Comparison of ENCODE assay signal across 2 cellular contexts in the genomic region with DNA sequence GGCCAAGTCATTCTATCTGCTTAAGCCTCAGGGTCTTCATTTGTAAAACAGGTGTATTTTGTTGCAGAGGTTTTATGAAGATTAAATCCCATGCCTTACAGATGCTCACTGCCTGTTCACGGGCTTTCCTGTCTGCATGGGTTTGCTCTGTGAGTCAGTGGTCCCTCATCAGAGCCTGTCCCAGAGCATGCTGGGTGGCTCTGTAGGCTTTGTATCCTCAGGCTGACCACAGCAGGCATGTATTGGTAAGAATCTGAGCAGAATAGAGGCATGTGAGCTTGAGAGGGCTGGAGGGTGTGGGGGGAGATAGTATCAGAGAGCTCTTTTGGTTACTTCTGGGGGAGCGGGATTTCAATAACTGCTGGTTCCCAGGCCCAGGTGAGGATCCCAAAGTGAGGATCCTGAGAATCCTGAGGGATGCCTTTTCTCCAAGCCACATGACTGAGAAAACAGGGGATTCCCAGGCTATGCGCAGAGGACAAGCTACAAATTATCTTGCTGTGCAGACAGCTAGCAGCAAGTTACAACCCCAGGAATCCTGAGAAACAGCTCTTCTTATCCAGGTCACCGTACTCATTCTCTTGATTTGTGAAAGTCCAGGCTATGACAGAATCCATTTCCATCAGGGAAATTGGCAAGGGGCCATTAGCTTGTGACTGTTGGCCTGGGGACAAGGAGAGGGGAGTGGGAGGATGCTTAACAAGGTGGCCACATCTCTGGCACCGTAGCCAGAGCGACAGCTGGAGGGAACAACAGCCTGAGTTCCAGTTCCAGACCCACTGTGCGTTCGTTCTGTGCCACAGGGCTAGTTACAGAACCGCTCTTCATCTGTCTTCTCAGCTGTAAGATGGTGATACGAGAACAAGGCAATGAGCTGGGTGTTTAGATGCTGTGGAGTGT.
A peak's percentile ranks its signal among the peaks of the same experiment; 100 is the strongest.
TF ChIP-seq lines count a peak whose summit lies in the region.

No MANE protein-coding gene starts in this region.

TF ChIP-seq in IMR-90, 13 proteins besides CTCF, POLR2A, EP300 and RAD21:
- TF ChIP-seq FOS (IDR thresholded peaks at IDR 0.05; ENCODE audit: low read depth, low read length) (no peak), MXI1 (IDR thresholded peaks at IDR 0.05; ENCODE audit: borderline replicate concordance, low read depth, low read length) (no peak), NFE2L2 (IDR thresholded peaks at IDR 0.05; ENCODE audit: low read depth, low read length) (no peak), CHD1 (IDR thresholded peaks at IDR 0.05; ENCODE audit: low read depth, low read length) (no peak), MAZ (IDR thresholded peaks at IDR 0.05; ENCODE audit: borderline replicate concordance, low read depth, low read length) (no peak), SMC3 (IDR thresholded peaks at IDR 0.05; ENCODE audit: low read depth, low read length) (no peak), MAFK (IDR thresholded peaks at IDR 0.05; ENCODE audit: low read depth, low read length) (no peak), RFX5 (IDR thresholded peaks at IDR 0.05; ENCODE audit: low read depth, low read length) (no peak), RCOR1 (IDR thresholded peaks at IDR 0.05; ENCODE audit: insufficient replicate concordance, low read length) (no peak), BHLHE40 (IDR thresholded peaks at IDR 0.05; ENCODE audit: low read depth, low read length) (no peak), ELK1 (IDR thresholded peaks at IDR 0.05; ENCODE audit: borderline replicate concordance, low read depth, low read length) (no peak), CEBPB (IDR thresholded peaks at IDR 0.05; ENCODE audit: low read depth, low read length) (no peak)
- TF ChIP-seq, protein P1, sequence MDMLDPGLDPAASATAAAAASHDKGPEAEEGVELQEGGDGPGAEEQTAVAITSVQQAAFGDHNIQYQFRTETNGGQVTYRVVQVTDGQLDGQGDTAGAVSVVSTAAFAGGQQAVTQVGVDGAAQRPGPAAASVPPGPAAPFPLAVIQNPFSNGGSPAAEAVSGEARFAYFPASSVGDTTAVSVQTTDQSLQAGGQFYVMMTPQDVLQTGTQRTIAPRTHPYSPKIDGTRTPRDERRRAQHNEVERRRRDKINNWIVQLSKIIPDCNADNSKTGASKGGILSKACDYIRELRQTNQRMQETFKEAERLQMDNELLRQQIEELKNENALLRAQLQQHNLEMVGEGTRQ (IDR thresholded peaks at IDR 0.05; ENCODE audit: low read depth, low read length), result no peak

TF ChIP-seq in K562, 482 proteins besides CTCF, POLR2A, EP300 and RAD21 (continues in another document):
- no peak for TF ChIP-seq DPF2 (IDR thresholded peaks at IDR 0.05)
- no peak for TF ChIP-seq NFATC3 (IDR thresholded peaks at IDR 0.05)
- TF ChIP-seq EZH2 (IDR thresholded peaks at IDR 0.05; ENCODE audit: borderline replicate concordance, low read depth, low read length), result no peak
- no peak for TF ChIP-seq TRIM24 (IDR thresholded peaks at IDR 0.05)
- TF ChIP-seq MAFF (IDR thresholded peaks at IDR 0.05; ENCODE audit: low read length), result no peak
- no peak for TF ChIP-seq CHCHD3 (CRISPR knock-in tag; IDR thresholded peaks at IDR 0.05)
- TF ChIP-seq RFX5 (IDR thresholded peaks at IDR 0.05; ENCODE audit: low read depth, low read length), result no peak
- no peak for TF ChIP-seq ERF (CRISPR knock-in tag; IDR thresholded peaks at IDR 0.05)
- TF ChIP-seq ZZZ3 (IDR thresholded peaks at IDR 0.05), result no peak
- no peak for TF ChIP-seq GABPB2 (CRISPR knock-in tag; conservative IDR thresholded peaks at IDR 0.05)
- TF ChIP-seq NFIC (IDR thresholded peaks at IDR 0.05), result peak; percentile 87
- TF ChIP-seq ZKSCAN1 (IDR thresholded peaks at IDR 0.05; ENCODE audit: low read depth, low read length), result peak; percentile 47; the same call in 1 of the 2 replicates
- TF ChIP-seq, protein P2, sequence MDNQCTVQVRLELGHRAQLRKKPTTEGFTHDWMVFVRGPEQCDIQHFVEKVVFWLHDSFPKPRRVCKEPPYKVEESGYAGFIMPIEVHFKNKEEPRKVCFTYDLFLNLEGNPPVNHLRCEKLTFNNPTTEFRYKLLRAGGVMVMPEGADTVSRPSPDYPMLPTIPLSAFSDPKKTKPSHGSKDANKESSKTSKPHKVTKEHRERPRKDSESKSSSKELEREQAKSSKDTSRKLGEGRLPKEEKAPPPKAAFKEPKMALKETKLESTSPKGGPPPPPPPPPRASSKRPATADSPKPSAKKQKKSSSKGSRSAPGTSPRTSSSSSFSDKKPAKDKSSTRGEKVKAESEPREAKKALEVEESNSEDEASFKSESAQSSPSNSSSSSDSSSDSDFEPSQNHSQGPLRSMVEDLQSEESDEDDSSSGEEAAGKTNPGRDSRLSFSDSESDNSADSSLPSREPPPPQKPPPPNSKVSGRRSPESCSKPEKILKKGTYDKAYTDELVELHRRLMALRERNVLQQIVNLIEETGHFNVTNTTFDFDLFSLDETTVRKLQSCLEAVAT (IDR thresholded peaks at IDR 0.05), result no peak
- TF ChIP-seq SMARCA4 (IDR thresholded peaks at IDR 0.05), result no peak
- no peak for TF ChIP-seq U2AF2 (optimal IDR thresholded peaks at IDR 0.05; ENCODE audit: low read depth, low read length)
- TF ChIP-seq SNRNP70 (optimal IDR thresholded peaks at IDR 0.05; ENCODE audit: low read depth, low read length), result no peak
- TF ChIP-seq, protein P3, sequence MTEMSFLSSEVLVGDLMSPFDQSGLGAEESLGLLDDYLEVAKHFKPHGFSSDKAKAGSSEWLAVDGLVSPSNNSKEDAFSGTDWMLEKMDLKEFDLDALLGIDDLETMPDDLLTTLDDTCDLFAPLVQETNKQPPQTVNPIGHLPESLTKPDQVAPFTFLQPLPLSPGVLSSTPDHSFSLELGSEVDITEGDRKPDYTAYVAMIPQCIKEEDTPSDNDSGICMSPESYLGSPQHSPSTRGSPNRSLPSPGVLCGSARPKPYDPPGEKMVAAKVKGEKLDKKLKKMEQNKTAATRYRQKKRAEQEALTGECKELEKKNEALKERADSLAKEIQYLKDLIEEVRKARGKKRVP (CRISPR knock-in tag; IDR thresholded peaks at IDR 0.05), result no peak
- no peak for TF ChIP-seq ZNF347 (CRISPR knock-in tag; IDR thresholded peaks at IDR 0.05; ENCODE audit: low read depth)
- no peak for TF ChIP-seq MCM5 (IDR thresholded peaks at IDR 0.05; ENCODE audit: low read depth)
- TF ChIP-seq ZSCAN29 (IDR thresholded peaks at IDR 0.05), result no peak
- TF ChIP-seq POLR2AphosphoS2 (IDR thresholded peaks at IDR 0.05; ENCODE audit: low read length), result no peak
- no peak for TF ChIP-seq NFXL1 (CRISPR knock-in tag; IDR thresholded peaks at IDR 0.05)
- no peak for TF ChIP-seq ZNF589 (CRISPR knock-in tag; IDR thresholded peaks at IDR 0.05; ENCODE audit: low read depth)
- TF ChIP-seq ARID2 (IDR thresholded peaks at IDR 0.05), result no peak
- no peak for TF ChIP-seq FUS (optimal IDR thresholded peaks at IDR 0.05; ENCODE audit: low read depth, low read length)
- no peak for TF ChIP-seq NRF1 (conservative IDR thresholded peaks at IDR 0.05 in 1 of 2, IDR thresholded peaks at IDR 0.05 in 1 of 2)
- TF ChIP-seq, protein P4, sequence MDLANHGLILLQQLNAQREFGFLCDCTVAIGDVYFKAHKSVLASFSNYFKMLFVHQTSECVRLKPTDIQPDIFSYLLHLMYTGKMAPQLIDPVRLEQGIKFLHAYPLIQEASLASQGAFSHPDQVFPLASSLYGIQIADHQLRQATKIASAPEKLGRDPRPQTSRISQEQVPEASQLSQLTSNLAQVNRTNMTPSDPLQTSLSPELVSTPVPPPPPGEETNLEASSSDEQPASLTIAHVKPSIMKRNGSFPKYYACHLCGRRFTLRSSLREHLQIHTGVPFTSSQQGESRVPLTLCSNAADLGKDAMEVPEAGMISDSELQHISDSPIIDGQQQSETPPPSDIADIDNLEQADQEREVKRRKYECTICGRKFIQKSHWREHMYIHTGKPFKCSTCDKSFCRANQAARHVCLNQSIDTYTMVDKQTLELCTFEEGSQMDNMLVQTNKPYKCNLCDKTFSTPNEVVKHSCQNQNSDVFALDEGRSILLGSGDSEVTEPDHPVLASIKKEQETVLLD (IDR thresholded peaks at IDR 0.05), result no peak
- no peak for TF ChIP-seq COPS2 (conservative IDR thresholded peaks at IDR 0.05)
- TF ChIP-seq TAF1 (IDR thresholded peaks at IDR 0.05; ENCODE audit: control insufficient read depth, extremely low read depth, insufficient read depth, low read length, severe bottlenecking), result no peak
- TF ChIP-seq ZNF263 (CRISPR knock-in tag; IDR thresholded peaks at IDR 0.05; ENCODE audit: borderline replicate concordance), result no peak
- TF ChIP-seq SRSF9 (IDR thresholded peaks at IDR 0.05; ENCODE audit: borderline replicate concordance, low read depth, low read length), result no peak
- TF ChIP-seq, protein P5, sequence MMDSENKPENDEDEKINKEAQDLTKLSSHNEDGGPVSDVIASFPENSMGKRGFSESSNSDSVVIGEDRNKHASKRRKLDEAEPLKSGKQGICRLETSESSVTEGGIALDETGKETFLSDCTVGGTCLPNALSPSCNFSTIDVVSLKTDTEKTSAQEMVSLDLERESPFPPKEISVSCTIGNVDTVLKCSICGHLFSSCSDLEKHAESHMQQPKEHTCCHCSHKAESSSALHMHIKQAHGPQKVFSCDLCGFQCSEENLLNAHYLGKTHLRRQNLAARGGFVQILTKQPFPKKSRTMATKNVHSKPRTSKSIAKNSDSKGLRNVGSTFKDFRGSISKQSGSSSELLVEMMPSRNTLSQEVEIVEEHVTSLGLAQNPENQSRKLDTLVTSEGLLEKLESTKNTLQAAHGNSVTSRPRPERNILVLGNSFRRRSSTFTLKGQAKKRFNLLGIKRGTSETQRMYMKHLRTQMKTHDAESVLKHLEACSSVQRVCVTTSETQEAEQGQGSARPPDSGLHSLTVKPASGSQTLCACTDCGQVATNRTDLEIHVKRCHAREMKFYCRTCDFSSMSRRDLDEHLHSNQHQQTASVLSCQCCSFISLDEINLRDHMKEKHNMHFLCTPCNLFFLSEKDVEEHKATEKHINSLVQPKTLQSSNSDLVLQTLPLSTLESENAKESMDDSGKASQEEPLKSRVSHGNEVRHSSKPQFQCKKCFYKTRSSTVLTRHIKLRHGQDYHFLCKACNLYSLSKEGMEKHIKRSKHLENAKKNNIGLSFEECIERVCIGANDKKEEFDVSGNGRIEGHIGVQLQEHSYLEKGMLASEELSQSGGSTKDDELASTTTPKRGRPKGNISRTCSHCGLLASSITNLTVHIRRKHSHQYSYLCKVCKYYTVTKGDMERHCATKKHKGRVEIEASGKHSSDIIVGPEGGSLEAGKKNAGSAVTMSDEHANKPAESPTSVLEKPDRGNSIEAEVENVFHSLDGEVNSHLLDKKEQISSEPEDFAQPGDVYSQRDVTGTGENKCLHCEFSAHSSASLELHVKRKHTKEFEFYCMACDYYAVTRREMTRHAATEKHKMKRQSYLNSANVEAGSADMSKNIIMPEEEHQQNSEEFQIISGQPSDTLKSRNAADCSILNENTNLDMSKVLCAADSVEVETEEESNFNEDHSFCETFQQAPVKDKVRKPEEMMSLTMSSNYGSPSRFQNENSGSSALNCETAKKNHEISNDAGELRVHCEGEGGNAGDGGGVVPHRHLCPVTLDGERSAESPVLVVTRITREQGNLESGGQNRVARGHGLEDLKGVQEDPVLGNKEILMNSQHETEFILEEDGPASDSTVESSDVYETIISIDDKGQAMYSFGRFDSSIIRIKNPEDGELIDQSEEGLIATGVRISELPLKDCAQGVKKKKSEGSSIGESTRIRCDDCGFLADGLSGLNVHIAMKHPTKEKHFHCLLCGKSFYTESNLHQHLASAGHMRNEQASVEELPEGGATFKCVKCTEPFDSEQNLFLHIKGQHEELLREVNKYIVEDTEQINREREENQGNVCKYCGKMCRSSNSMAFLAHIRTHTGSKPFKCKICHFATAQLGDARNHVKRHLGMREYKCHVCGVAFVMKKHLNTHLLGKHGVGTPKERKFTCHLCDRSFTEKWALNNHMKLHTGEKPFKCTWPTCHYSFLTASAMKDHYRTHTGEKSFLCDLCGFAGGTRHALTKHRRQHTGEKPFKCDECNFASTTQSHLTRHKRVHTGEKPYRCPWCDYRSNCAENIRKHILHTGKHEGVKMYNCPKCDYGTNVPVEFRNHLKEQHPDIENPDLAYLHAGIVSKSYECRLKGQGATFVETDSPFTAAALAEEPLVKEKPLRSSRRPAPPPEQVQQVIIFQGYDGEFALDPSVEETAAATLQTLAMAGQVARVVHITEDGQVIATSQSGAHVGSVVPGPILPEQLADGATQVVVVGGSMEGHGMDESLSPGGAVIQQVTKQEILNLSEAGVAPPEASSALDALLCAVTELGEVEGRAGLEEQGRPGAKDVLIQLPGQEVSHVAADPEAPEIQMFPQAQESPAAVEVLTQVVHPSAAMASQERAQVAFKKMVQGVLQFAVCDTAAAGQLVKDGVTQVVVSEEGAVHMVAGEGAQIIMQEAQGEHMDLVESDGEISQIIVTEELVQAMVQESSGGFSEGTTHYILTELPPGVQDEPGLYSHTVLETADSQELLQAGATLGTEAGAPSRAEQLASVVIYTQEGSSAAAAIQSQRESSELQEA (IDR thresholded peaks at IDR 0.05; ENCODE audit: low read depth), result no peak
- peak; percentile 49 for TF ChIP-seq CBFA2T2 (conservative IDR thresholded peaks at IDR 0.05)
- TF ChIP-seq, protein P6, sequence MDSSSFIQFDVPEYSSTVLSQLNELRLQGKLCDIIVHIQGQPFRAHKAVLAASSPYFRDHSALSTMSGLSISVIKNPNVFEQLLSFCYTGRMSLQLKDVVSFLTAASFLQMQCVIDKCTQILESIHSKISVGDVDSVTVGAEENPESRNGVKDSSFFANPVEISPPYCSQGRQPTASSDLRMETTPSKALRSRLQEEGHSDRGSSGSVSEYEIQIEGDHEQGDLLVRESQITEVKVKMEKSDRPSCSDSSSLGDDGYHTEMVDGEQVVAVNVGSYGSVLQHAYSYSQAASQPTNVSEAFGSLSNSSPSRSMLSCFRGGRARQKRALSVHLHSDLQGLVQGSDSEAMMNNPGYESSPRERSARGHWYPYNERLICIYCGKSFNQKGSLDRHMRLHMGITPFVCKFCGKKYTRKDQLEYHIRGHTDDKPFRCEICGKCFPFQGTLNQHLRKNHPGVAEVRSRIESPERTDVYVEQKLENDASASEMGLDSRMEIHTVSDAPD (CRISPR knock-in tag; IDR thresholded peaks at IDR 0.05), result no peak
- peak; percentile 60 for TF ChIP-seq CBFA2T3 (IDR thresholded peaks at IDR 0.05)
- TF ChIP-seq, protein P7, sequence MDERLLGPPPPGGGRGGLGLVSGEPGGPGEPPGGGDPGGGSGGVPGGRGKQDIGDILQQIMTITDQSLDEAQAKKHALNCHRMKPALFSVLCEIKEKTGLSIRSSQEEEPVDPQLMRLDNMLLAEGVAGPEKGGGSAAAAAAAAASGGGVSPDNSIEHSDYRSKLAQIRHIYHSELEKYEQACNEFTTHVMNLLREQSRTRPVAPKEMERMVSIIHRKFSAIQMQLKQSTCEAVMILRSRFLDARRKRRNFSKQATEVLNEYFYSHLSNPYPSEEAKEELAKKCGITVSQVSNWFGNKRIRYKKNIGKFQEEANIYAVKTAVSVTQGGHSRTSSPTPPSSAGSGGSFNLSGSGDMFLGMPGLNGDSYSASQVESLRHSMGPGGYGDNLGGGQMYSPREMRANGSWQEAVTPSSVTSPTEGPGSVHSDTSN (CRISPR knock-in tag; IDR thresholded peaks at IDR 0.05; ENCODE audit: low read depth), result no peak
- TF ChIP-seq, protein P7 (tag; conservative IDR thresholded peaks at IDR 0.05; ENCODE audit: low read depth), result peak; percentile 22; the same call in 1 of the 2 replicates
